ENCODE assay signal across 1 cellular context in the genomic region with DNA sequence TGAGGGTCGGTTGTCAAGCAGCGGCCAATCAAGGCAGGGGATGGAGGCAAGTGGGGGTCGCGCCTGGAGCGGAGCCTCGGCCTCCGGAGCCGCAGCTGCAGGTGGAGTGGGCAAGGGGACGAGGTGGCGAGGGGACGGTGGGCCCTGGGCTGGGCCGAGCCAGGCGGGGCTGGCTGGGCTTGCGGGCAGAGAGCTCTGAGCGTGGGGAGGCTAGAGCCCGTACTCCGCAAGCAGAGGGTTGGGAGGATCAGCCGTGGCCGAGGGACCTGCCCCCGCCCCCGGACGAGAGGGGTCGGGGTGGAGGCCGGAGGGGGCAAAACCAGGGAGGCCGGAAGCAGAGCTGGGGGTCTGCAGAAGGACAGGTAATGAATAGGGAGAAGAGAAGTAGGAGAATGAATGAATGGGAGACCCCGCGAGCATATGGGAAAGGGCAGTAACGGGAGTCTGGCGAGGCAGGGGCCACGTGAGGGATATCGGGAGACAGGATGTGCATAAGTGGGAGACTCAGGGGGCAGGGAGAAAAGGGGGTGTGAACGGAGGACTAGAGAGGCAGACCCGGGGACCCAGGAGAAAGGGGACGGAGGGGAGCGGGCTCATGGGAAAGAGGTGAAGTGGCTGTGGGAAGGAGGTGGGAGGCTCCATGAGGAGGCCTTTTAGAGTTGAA.
TF ChIP-seq lines count a peak whose summit lies in the region.

A gene with protein sequence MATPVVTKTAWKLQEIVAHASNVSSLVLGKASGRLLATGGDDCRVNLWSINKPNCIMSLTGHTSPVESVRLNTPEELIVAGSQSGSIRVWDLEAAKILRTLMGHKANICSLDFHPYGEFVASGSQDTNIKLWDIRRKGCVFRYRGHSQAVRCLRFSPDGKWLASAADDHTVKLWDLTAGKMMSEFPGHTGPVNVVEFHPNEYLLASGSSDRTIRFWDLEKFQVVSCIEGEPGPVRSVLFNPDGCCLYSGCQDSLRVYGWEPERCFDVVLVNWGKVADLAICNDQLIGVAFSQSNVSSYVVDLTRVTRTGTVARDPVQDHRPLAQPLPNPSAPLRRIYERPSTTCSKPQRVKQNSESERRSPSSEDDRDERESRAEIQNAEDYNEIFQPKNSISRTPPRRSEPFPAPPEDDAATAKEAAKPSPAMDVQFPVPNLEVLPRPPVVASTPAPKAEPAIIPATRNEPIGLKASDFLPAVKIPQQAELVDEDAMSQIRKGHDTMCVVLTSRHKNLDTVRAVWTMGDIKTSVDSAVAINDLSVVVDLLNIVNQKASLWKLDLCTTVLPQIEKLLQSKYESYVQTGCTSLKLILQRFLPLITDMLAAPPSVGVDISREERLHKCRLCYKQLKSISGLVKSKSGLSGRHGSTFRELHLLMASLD (plus strand): TSS at position 16 of the 664 bp plus-strand sequence. CDS start 1,474 bp downstream, outside the sequence.

TF ChIP-seq in HepG2, 621 proteins besides CTCF, POLR2A, EP300 and RAD21 (continued from another document and continues in another):
- TF ChIP-seq, protein P1, sequence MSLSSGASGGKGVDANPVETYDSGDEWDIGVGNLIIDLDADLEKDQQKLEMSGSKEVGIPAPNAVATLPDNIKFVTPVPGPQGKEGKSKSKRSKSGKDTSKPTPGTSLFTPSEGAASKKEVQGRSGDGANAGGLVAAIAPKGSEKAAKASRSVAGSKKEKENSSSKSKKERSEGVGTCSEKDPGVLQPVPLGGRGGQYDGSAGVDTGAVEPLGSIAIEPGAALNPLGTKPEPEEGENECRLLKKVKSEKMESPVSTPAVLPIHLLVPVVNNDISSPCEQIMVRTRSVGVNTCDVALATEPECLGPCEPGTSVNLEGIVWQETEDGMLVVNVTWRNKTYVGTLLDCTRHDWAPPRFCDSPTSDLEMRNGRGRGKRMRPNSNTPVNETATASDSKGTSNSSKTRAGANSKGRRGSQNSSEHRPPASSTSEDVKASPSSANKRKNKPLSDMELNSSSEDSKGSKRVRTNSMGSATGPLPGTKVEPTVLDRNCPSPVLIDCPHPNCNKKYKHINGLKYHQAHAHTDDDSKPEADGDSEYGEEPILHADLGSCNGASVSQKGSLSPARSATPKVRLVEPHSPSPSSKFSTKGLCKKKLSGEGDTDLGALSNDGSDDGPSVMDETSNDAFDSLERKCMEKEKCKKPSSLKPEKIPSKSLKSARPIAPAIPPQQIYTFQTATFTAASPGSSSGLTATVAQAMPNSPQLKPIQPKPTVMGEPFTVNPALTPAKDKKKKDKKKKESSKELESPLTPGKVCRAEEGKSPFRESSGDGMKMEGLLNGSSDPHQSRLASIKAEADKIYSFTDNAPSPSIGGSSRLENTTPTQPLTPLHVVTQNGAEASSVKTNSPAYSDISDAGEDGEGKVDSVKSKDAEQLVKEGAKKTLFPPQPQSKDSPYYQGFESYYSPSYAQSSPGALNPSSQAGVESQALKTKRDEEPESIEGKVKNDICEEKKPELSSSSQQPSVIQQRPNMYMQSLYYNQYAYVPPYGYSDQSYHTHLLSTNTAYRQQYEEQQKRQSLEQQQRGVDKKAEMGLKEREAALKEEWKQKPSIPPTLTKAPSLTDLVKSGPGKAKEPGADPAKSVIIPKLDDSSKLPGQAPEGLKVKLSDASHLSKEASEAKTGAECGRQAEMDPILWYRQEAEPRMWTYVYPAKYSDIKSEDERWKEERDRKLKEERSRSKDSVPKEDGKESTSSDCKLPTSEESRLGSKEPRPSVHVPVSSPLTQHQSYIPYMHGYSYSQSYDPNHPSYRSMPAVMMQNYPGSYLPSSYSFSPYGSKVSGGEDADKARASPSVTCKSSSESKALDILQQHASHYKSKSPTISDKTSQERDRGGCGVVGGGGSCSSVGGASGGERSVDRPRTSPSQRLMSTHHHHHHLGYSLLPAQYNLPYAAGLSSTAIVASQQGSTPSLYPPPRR (CRISPR knock-in tag; IDR thresholded peaks at IDR 0.05; ENCODE audit: borderline replicate concordance) = no peak
- peak; percentile 40 for TF ChIP-seq TEAD3 (CRISPR knock-in tag; optimal IDR thresholded peaks at IDR 0.05; ENCODE audit: borderline replicate concordance)
- TF ChIP-seq HMG20A (CRISPR knock-in tag; IDR thresholded peaks at IDR 0.05; ENCODE audit: borderline replicate concordance) = no peak
- no peak for TF ChIP-seq CBX5 (CRISPR knock-in tag; IDR thresholded peaks at IDR 0.05; ENCODE audit: borderline replicate concordance)
- TF ChIP-seq, protein P2, sequence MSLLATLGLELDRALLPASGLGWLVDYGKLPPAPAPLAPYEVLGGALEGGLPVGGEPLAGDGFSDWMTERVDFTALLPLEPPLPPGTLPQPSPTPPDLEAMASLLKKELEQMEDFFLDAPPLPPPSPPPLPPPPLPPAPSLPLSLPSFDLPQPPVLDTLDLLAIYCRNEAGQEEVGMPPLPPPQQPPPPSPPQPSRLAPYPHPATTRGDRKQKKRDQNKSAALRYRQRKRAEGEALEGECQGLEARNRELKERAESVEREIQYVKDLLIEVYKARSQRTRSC (CRISPR knock-in tag; IDR thresholded peaks at IDR 0.05; ENCODE audit: low read depth) = no peak
- no peak for TF ChIP-seq ZNF10 (CRISPR knock-in tag; IDR thresholded peaks at IDR 0.05; ENCODE audit: borderline replicate concordance, low read depth)
- TF ChIP-seq ZNF766 (CRISPR knock-in tag; IDR thresholded peaks at IDR 0.05; ENCODE audit: borderline replicate concordance) = no peak
- TF ChIP-seq MED13 (CRISPR knock-in tag; IDR thresholded peaks at IDR 0.05) = peak; percentile 18; the same call in 1 of the 2 replicates
- TF ChIP-seq MED8 (CRISPR knock-in tag; IDR thresholded peaks at IDR 0.05; ENCODE audit: insufficient replicate concordance) = no peak
- TF ChIP-seq ATAD3A (CRISPR knock-in tag; IDR thresholded peaks at IDR 0.05) = no peak
- TF ChIP-seq, protein P3, sequence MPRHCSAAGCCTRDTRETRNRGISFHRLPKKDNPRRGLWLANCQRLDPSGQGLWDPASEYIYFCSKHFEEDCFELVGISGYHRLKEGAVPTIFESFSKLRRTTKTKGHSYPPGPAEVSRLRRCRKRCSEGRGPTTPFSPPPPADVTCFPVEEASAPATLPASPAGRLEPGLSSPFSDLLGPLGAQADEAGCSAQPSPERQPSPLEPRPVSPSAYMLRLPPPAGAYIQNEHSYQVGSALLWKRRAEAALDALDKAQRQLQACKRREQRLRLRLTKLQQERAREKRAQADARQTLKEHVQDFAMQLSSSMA (CRISPR knock-in tag; IDR thresholded peaks at IDR 0.05) = no peak
- 0 out of 2 replicates have a peak, but pooled peaks have one; percentile 76 for TF ChIP-seq ZNF75D (CRISPR knock-in tag; IDR thresholded peaks at IDR 0.05; ENCODE audit: borderline replicate concordance)
- 0 out of 2 replicates have a peak, but pooled peaks have one; percentile 0 for TF ChIP-seq MEF2D (CRISPR knock-in tag; IDR thresholded peaks at IDR 0.05)
- no peak for TF ChIP-seq ZNF784 (CRISPR knock-in tag; IDR thresholded peaks at IDR 0.05; ENCODE audit: borderline replicate concordance)
- no peak for TF ChIP-seq SRF (IDR thresholded peaks at IDR 0.05; ENCODE audit: low read depth, low read length)
- no peak for TF ChIP-seq AGO1 (IDR thresholded peaks at IDR 0.05; ENCODE audit: low read depth, low read length, poor library complexity, severe bottlenecking)
- TF ChIP-seq ATF1 (CRISPR knock-in tag; IDR thresholded peaks at IDR 0.05) = no peak
- peak; percentile 30; the same call in 1 of the 2 replicates for TF ChIP-seq AHR (CRISPR knock-in tag; IDR thresholded peaks at IDR 0.05)
- peak; percentile 72; the same call in 1 of the 2 replicates for TF ChIP-seq ZBTB7B (CRISPR knock-in tag; IDR thresholded peaks at IDR 0.05)
- TF ChIP-seq DDIT3 (CRISPR knock-in tag; IDR thresholded peaks at IDR 0.05) = no peak
- TF ChIP-seq, protein P4, sequence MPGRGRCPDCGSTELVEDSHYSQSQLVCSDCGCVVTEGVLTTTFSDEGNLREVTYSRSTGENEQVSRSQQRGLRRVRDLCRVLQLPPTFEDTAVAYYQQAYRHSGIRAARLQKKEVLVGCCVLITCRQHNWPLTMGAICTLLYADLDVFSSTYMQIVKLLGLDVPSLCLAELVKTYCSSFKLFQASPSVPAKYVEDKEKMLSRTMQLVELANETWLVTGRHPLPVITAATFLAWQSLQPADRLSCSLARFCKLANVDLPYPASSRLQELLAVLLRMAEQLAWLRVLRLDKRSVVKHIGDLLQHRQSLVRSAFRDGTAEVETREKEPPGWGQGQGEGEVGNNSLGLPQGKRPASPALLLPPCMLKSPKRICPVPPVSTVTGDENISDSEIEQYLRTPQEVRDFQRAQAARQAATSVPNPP (CRISPR knock-in tag; IDR thresholded peaks at IDR 0.05) = no peak
- TF ChIP-seq, protein P5, sequence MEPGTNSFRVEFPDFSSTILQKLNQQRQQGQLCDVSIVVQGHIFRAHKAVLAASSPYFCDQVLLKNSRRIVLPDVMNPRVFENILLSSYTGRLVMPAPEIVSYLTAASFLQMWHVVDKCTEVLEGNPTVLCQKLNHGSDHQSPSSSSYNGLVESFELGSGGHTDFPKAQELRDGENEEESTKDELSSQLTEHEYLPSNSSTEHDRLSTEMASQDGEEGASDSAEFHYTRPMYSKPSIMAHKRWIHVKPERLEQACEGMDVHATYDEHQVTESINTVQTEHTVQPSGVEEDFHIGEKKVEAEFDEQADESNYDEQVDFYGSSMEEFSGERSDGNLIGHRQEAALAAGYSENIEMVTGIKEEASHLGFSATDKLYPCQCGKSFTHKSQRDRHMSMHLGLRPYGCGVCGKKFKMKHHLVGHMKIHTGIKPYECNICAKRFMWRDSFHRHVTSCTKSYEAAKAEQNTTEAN (CRISPR knock-in tag; conservative IDR thresholded peaks at IDR 0.05) = no peak
- TF ChIP-seq YEATS2 (CRISPR knock-in tag; IDR thresholded peaks at IDR 0.05; ENCODE audit: borderline replicate concordance) = no peak
- TF ChIP-seq ZNF569 (CRISPR knock-in tag; IDR thresholded peaks at IDR 0.05; ENCODE audit: borderline replicate concordance) = no peak
- TF ChIP-seq MEIS1 (CRISPR knock-in tag; IDR thresholded peaks at IDR 0.05; ENCODE audit: borderline replicate concordance) = no peak
- no peak for TF ChIP-seq CC2D1A (CRISPR knock-in tag; IDR thresholded peaks at IDR 0.05)
- TF ChIP-seq HNRNPL (IDR thresholded peaks at IDR 0.05; ENCODE audit: low read depth, low read length) = 0 out of 2 replicates have a peak, but pooled peaks have one; percentile 23
- TF ChIP-seq, protein P6, sequence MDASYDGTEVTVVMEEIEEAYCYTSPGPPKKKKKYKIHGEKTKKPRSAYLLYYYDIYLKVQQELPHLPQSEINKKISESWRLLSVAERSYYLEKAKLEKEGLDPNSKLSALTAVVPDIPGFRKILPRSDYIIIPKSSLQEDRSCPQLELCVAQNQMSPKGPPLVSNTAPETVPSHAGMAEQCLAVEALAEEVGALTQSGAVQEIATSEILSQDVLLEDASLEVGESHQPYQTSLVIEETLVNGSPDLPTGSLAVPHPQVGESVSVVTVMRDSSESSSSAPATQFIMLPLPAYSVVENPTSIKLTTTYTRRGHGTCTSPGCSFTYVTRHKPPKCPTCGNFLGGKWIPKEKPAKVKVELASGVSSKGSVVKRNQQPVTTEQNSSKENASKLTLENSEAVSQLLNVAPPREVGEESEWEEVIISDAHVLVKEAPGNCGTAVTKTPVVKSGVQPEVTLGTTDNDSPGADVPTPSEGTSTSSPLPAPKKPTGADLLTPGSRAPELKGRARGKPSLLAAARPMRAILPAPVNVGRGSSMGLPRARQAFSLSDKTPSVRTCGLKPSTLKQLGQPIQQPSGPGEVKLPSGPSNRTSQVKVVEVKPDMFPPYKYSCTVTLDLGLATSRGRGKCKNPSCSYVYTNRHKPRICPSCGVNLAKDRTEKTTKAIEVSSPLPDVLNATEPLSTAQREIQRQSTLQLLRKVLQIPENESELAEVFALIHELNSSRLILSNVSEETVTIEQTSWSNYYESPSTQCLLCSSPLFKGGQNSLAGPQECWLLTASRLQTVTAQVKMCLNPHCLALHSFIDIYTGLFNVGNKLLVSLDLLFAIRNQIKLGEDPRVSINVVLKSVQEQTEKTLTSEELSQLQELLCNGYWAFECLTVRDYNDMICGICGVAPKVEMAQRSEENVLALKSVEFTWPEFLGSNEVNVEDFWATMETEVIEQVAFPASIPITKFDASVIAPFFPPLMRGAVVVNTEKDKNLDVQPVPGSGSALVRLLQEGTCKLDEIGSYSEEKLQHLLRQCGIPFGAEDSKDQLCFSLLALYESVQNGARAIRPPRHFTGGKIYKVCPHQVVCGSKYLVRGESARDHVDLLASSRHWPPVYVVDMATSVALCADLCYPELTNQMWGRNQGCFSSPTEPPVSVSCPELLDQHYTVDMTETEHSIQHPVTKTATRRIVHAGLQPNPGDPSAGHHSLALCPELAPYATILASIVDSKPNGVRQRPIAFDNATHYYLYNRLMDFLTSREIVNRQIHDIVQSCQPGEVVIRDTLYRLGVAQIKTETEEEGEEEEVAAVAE (CRISPR knock-in tag; IDR thresholded peaks at IDR 0.05; ENCODE audit: borderline replicate concordance) = no peak; the same call in 1 of the 2 replicates
- TF ChIP-seq HOXD1 (CRISPR knock-in tag; IDR thresholded peaks at IDR 0.05) = no peak
- TF ChIP-seq MTA3 (CRISPR knock-in tag; IDR thresholded peaks at IDR 0.05) = no peak
- TF ChIP-seq ZNF225 (CRISPR knock-in tag; IDR thresholded peaks at IDR 0.05) = no peak
- TF ChIP-seq, protein P7, sequence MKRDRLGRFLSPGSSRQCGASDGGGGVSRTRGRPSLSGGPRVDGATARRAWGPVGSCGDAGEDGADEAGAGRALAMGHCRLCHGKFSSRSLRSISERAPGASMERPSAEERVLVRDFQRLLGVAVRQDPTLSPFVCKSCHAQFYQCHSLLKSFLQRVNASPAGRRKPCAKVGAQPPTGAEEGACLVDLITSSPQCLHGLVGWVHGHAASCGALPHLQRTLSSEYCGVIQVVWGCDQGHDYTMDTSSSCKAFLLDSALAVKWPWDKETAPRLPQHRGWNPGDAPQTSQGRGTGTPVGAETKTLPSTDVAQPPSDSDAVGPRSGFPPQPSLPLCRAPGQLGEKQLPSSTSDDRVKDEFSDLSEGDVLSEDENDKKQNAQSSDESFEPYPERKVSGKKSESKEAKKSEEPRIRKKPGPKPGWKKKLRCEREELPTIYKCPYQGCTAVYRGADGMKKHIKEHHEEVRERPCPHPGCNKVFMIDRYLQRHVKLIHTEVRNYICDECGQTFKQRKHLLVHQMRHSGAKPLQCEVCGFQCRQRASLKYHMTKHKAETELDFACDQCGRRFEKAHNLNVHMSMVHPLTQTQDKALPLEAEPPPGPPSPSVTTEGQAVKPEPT (CRISPR knock-in tag; IDR thresholded peaks at IDR 0.05; ENCODE audit: low read depth) = no peak
- TF ChIP-seq HIVEP1 (CRISPR knock-in tag; IDR thresholded peaks at IDR 0.05) = 0 out of 2 replicates have a peak, but pooled peaks have one; percentile 60
